1 cellular context compared by ENCODE assay signal in the genomic region with DNA sequence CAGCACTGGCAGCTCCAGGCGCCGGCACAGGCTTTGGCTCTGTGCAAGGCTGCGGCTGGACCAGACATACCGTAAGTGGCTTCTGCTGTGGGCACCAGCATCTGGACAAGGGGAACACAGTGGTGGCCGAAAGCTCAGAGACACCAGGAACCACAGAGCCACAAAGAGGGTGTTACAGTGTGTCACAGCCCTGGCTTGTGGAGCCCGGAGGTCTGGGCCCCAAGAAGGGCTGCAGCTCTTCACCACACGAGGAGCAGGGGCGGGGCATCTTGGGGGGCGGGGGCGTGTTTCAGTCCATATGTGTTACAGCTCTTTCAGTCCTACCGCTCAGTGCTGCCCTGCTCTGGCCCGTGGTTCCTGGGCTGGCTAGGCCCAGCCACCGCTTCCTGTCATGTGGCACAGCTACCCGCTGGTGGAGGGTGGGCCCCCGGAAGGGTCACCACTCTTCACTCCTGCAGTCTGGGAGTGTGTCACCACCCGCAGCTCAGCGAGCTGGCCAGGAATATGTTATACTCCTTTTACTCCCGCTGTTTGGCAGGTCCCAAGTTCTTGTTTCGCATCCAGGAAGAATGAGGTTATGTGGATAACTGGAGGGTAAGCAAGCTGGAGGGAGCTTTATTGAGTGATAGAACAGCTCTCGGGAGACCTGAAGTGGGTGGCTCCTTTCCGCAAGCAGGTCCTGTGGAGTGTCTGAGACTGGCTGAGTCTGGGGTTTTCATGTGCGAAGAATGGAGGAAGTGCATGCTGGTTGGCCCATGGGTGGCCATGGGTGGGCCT.
TF ChIP-seq lines count a peak whose summit lies in the region.

No MANE protein-coding gene starts in this region.

TF ChIP-seq in HepG2, 621 proteins besides CTCF, POLR2A, EP300 and RAD21 (continued from another document and continues in another):
- TF ChIP-seq SSRP1 (CRISPR knock-in tag; IDR thresholded peaks at IDR 0.05) (peak; percentile 65; the same call in 1 of the 2 replicates), SRY (CRISPR knock-in tag; IDR thresholded peaks at IDR 0.05) (peak; percentile 53), ARNTL (CRISPR knock-in tag; IDR thresholded peaks at IDR 0.05) (peak; percentile 65; the same call in 1 of the 2 replicates), ZNF335 (CRISPR knock-in tag; IDR thresholded peaks at IDR 0.05) (peak; percentile 88), ELF4 (CRISPR knock-in tag; IDR thresholded peaks at IDR 0.05; ENCODE audit: borderline replicate concordance) (peak; percentile 91; the same call in 1 of the 2 replicates), NR2F2 (IDR thresholded peaks at IDR 0.05; ENCODE audit: borderline replicate concordance, low read depth) (peak; percentile 51; the same call in 1 of the 2 replicates), NFE2 (CRISPR knock-in tag; IDR thresholded peaks at IDR 0.05) (no peak), ZBTB38 (CRISPR knock-in tag; IDR thresholded peaks at IDR 0.05) (peak; percentile 13; the same call in 1 of the 2 replicates), SP4 (CRISPR knock-in tag; IDR thresholded peaks at IDR 0.05) (peak; percentile 66), ZNF639 (CRISPR knock-in tag; conservative IDR thresholded peaks at IDR 0.05) (peak; percentile 62; the same call in 1 of the 2 replicates), ZNF260 (CRISPR knock-in tag; IDR thresholded peaks at IDR 0.05; ENCODE audit: borderline replicate concordance, low read depth) (no peak), MYC (CRISPR knock-in tag; IDR thresholded peaks at IDR 0.05; ENCODE audit: borderline replicate concordance) (peak; percentile 93), HHEX (CRISPR knock-in tag; IDR thresholded peaks at IDR 0.05) (0 out of 2 replicates have a peak, but pooled peaks have one; percentile 21), ZSCAN29 (CRISPR knock-in tag; conservative IDR thresholded peaks at IDR 0.05) (peak; percentile 45; the same call in 1 of the 2 replicates), TOPORS (CRISPR knock-in tag; IDR thresholded peaks at IDR 0.05) (no peak; the same call in 1 of the 2 replicates), BORCS8-MEF2B (CRISPR knock-in tag; IDR thresholded peaks at IDR 0.05) (peak; percentile 64; the same call in 1 of the 2 replicates), ATF7-NPFF (CRISPR knock-in tag; IDR thresholded peaks at IDR 0.05; ENCODE audit: low read depth) (0 out of 2 replicates have a peak, but pooled peaks have one; percentile 3), ZNF776 (CRISPR knock-in tag; IDR thresholded peaks at IDR 0.05) (no peak), BCL6 (CRISPR knock-in tag; IDR thresholded peaks at IDR 0.05) (peak; percentile 27; the same call in 1 of the 2 replicates), ZMYM4 (CRISPR knock-in tag; IDR thresholded peaks at IDR 0.05) (peak; percentile 83), CREB1 (IDR thresholded peaks at IDR 0.05) (peak; percentile 32; the same call in 1 of the 2 replicates), CREB1 (CRISPR knock-in tag; IDR thresholded peaks at IDR 0.05) (peak; percentile 91), HCFC1 (IDR thresholded peaks at IDR 0.05; ENCODE audit: low read depth, low read length) (peak; percentile 65; the same call in 1 of the 2 replicates), SP2 (CRISPR knock-in tag; IDR thresholded peaks at IDR 0.05) (peak; percentile 73), ZNF446 (CRISPR knock-in tag; IDR thresholded peaks at IDR 0.05) (0 out of 2 replicates have a peak, but pooled peaks have one; percentile 28), MAZ (IDR thresholded peaks at IDR 0.05; ENCODE audit: borderline replicate concordance, low read depth, low read length) (peak; percentile 76), MAZ (CRISPR knock-in tag; IDR thresholded peaks at IDR 0.05; ENCODE audit: low read depth) (peak; percentile 92), ZNF331 (CRISPR knock-in tag; IDR thresholded peaks at IDR 0.05) (peak; percentile 61; the same call in 1 of the 2 replicates), BHLHE40 (IDR thresholded peaks at IDR 0.05; ENCODE audit: low read length) (peak; percentile 14; the same call in 1 of the 2 replicates), HOMEZ (CRISPR knock-in tag; IDR thresholded peaks at IDR 0.05; ENCODE audit: low read depth) (0 out of 2 replicates have a peak, but pooled peaks have one; percentile 47)
- TF ChIP-seq, protein P1, sequence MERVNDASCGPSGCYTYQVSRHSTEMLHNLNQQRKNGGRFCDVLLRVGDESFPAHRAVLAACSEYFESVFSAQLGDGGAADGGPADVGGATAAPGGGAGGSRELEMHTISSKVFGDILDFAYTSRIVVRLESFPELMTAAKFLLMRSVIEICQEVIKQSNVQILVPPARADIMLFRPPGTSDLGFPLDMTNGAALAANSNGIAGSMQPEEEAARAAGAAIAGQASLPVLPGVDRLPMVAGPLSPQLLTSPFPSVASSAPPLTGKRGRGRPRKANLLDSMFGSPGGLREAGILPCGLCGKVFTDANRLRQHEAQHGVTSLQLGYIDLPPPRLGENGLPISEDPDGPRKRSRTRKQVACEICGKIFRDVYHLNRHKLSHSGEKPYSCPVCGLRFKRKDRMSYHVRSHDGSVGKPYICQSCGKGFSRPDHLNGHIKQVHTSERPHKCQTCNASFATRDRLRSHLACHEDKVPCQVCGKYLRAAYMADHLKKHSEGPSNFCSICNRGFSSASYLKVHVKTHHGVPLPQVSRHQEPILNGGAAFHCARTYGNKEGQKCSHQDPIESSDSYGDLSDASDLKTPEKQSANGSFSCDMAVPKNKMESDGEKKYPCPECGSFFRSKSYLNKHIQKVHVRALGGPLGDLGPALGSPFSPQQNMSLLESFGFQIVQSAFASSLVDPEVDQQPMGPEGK (CRISPR knock-in tag; IDR thresholded peaks at IDR 0.05) = peak; percentile 94
- TF ChIP-seq, protein P2, sequence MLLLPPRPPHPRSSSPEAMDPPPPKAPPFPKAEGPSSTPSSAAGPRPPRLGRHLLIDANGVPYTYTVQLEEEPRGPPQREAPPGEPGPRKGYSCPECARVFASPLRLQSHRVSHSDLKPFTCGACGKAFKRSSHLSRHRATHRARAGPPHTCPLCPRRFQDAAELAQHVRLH (CRISPR knock-in tag; IDR thresholded peaks at IDR 0.05; ENCODE audit: borderline replicate concordance, low read depth) = peak; percentile 62; the same call in 1 of the 2 replicates
- TF ChIP-seq, protein P3, sequence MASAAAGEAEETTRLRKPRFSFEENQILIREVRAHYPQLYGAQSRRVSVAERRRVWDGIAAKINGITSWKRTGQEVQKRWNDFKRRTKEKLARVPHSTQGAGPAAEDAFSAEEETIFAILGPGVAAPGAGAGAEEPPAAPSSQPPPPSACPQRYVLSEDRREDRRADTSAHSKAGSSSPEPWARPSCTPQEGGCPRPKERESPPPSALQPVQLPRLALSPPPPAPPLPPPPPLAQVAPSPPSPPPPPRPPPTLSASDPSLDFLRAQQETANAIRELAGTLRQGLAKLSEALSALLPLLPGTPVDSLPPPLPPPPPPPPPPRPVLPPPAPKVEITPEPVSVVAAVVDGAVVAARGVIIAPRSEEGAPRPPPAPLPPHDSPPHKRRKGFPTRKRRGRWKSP (CRISPR knock-in tag; IDR thresholded peaks at IDR 0.05) = peak; percentile 88
- TF ChIP-seq, protein P4, sequence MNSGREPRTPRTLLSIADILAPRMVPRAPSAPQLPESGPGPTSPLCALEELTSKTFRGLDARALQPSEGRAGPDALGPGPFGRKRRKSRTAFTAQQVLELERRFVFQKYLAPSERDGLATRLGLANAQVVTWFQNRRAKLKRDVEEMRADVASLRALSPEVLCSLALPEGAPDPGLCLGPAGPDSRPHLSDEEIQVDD (CRISPR knock-in tag; IDR thresholded peaks at IDR 0.05; ENCODE audit: borderline replicate concordance) = no peak; the same call in 1 of the 2 replicates
- TF ChIP-seq, protein P5, sequence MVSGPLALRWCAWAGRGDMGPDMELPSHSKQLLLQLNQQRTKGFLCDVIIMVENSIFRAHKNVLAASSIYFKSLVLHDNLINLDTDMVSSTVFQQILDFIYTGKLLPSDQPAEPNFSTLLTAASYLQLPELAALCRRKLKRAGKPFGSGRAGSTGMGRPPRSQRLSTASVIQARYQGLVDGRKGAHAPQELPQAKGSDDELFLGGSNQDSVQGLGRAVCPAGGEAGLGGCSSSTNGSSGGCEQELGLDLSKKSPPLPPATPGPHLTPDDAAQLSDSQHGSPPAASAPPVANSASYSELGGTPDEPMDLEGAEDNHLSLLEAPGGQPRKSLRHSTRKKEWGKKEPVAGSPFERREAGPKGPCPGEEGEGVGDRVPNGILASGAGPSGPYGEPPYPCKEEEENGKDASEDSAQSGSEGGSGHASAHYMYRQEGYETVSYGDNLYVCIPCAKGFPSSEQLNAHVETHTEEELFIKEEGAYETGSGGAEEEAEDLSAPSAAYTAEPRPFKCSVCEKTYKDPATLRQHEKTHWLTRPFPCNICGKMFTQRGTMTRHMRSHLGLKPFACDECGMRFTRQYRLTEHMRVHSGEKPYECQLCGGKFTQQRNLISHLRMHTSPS (CRISPR knock-in tag; IDR thresholded peaks at IDR 0.05; ENCODE audit: low read depth) = peak; percentile 27
- TF ChIP-seq, protein P6, sequence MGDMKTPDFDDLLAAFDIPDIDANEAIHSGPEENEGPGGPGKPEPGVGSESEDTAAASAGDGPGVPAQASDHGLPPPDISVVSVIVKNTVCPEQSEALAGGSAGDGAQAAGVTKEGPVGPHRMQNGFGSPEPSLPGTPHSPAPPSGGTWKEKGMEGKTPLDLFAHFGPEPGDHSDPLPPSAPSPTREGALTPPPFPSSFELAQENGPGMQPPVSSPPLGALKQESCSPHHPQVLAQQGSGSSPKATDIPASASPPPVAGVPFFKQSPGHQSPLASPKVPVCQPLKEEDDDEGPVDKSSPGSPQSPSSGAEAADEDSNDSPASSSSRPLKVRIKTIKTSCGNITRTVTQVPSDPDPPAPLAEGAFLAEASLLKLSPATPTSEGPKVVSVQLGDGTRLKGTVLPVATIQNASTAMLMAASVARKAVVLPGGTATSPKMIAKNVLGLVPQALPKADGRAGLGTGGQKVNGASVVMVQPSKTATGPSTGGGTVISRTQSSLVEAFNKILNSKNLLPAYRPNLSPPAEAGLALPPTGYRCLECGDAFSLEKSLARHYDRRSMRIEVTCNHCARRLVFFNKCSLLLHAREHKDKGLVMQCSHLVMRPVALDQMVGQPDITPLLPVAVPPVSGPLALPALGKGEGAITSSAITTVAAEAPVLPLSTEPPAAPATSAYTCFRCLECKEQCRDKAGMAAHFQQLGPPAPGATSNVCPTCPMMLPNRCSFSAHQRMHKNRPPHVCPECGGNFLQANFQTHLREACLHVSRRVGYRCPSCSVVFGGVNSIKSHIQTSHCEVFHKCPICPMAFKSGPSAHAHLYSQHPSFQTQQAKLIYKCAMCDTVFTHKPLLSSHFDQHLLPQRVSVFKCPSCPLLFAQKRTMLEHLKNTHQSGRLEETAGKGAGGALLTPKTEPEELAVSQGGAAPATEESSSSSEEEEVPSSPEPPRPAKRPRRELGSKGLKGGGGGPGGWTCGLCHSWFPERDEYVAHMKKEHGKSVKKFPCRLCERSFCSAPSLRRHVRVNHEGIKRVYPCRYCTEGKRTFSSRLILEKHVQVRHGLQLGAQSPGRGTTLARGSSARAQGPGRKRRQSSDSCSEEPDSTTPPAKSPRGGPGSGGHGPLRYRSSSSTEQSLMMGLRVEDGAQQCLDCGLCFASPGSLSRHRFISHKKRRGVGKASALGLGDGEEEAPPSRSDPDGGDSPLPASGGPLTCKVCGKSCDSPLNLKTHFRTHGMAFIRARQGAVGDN (CRISPR knock-in tag; IDR thresholded peaks at IDR 0.05) = peak; percentile 89
- TF ChIP-seq, protein P7, sequence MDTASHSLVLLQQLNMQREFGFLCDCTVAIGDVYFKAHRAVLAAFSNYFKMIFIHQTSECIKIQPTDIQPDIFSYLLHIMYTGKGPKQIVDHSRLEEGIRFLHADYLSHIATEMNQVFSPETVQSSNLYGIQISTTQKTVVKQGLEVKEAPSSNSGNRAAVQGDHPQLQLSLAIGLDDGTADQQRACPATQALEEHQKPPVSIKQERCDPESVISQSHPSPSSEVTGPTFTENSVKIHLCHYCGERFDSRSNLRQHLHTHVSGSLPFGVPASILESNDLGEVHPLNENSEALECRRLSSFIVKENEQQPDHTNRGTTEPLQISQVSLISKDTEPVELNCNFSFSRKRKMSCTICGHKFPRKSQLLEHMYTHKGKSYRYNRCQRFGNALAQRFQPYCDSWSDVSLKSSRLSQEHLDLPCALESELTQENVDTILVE (CRISPR knock-in tag; IDR thresholded peaks at IDR 0.05) = peak; percentile 56
